In the genomic region with DNA sequence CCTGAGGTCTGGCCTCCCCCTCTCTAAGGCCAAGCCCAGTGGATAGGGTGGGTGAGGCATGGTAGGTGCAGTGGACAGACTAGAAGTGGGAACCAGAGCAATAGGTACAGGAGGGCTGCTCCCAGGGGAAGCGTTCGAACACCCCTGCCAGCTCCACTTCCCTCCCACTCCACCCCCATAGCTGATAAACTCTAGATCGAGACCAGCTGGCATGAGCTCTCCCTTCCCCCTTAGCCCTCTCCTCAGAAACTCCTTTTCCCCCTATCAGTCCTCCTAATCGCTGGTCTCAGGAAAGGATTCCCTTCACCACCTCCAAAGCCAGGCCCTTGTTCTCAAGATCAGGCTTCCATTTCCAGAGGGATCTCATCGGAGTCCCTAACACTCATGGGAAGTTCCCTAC, we compare ENCODE assay signal across 33 cellular contexts. TPM values are rescaled to one million over a fixed set of nuclear protein-coding genes. Genes with fewer than 3 reads are reported as not detected.
"Had no signal": no experiment of that assay in that cellular context is flagged by ENCODE, and none has a peak within 500 bp of the region (broad histone marks: within the 10 kb centered on the region; RNA-seq: fewer than 3 reads in every experiment).

No MANE protein-coding gene starts in this region.

- H3K4me3 ChIP-seq: colonic mucosa, esophagus squamous epithelium, heart right ventricle, lung, ovary, smooth muscle cell, thoracic aorta, transverse colon, vagina had no signal

- DNase-seq: colonic mucosa; effector CD8-positive, alpha-beta T cell; erythroblast; esophagus squamous epithelium; foreskin melanocyte; glutamatergic neuron; heart right ventricle; hippocampal formation; immature natural killer cell; islet precursor cell; natural killer cell; nucleus accumbens; stimulated activated CD4-positive, alpha-beta T cell treated with anti-CD3 and anti-CD28 coated beads, Interleukin-2, amount 100 ng/mL, for 24 hours; stimulated activated CD4-positive, alpha-beta T cell treated with anti-CD3 and anti-CD28 coated beads, Interleukin-4, amount 100 ng/mL, for 4 hours; stimulated activated naive B cell treated with anti-CD40 and anti-IgM and Interleukin-4, amounts not matched to agents 10 μg/mL and 1 μg/mL and 100 μg/mL, for 72 hours; transverse colon had no signal

- FAIRE-seq: endothelial cell of umbilical vein had no signal

- H3K27ac Mint-ChIP-seq: dendritic cell treated with granulocyte-macrophage colony-stimulating factor and Interleukin-4, amounts not matched to agents 40 ng/mL and 50 ng/mL, for 4 days; memory B cell; natural killer cell; progenitor cell of endocrine pancreas; stimulated activated naive B cell treated with anti-CD40 and anti-IgM and Interleukin-4, amounts not matched to agents 10 μg/mL and 1 μg/mL and 100 μg/mL, for 72 hours; stimulated activated naive CD8-positive, alpha-beta T cell treated with anti-CD3 and anti-CD28 coated beads, Interleukin-15, Interleukin-2, amounts not matched to agents 100 ng/mL and 50 ng/mL, for 24 hours had no signal

- H3K4me3 Mint-ChIP-seq: central memory CD8-positive, alpha-beta T cell; dendritic cell treated with granulocyte-macrophage colony-stimulating factor and Interleukin-4, amounts not matched to agents 40 ng/mL and 50 ng/mL, for 4 days; immature natural killer cell; memory B cell; natural killer cell; neural crest cell; stimulated activated naive B cell treated with anti-CD40 and anti-IgM and Interleukin-4, amounts not matched to agents 10 μg/mL and 1 μg/mL and 100 μg/mL, for 72 hours; stimulated activated naive CD8-positive, alpha-beta T cell treated with anti-CD3 and anti-CD28 coated beads, Interleukin-15, Interleukin-2, amounts not matched to agents 100 ng/mL and 50 ng/mL, for 24 hours had no signal

- H3K9me3 Mint-ChIP-seq: central memory CD8-positive, alpha-beta T cell; dendritic cell treated with granulocyte-macrophage colony-stimulating factor and Interleukin-4, amounts not matched to agents 40 ng/mL and 50 ng/mL, for 4 days; immature natural killer cell; memory B cell; natural killer cell; neural crest cell; stimulated activated naive B cell treated with anti-CD40 and anti-IgM and Interleukin-4, amounts not matched to agents 10 μg/mL and 1 μg/mL and 100 μg/mL, for 72 hours; stimulated activated naive CD8-positive, alpha-beta T cell treated with anti-CD3 and anti-CD28 coated beads, Interleukin-15, Interleukin-2, amounts not matched to agents 100 ng/mL and 50 ng/mL, for 24 hours had no signal

- H3K36me3 Mint-ChIP-seq: memory B cell, natural killer cell had no signal

- H3K27me3 ChIP-seq: colonic mucosa, ovary, vagina had no signal

- H3K4me2 ChIP-seq: smooth muscle cell had no signal

- H3K27ac ChIP-seq: colonic mucosa, heart right ventricle, ovary, thoracic aorta, transverse colon, vagina had no signal

- H3K36me3 ChIP-seq: colonic mucosa, esophagus squamous epithelium, ovary, thoracic aorta, transverse colon, vagina had no signal

- H3K9me3 ChIP-seq: colonic mucosa, esophagus squamous epithelium, heart right ventricle, ovary, thoracic aorta, transverse colon, vagina had no signal

- H3K27me3 Mint-ChIP-seq: stimulated activated naive CD8-positive, alpha-beta T cell treated with anti-CD3 and anti-CD28 coated beads, Interleukin-15, Interleukin-2, amounts not matched to agents 100 ng/mL and 50 ng/mL, for 24 hours had no signal

- ATAC-seq: left lobe of liver; natural killer cell; sciatic nerve; stimulated activated naive B cell treated with anti-CD40 and anti-IgM and Interleukin-4, amounts not matched to agents 10 μg/mL and 1 μg/mL and 100 μg/mL, for 72 hours had no signal

- H3K4me1 ChIP-seq: colonic mucosa, vagina had no signal

- H3K4me1 Mint-ChIP-seq: memory B cell, neural crest cell had no signal

RNA-seq across cellular contexts. Expression of a gene that starts 6.0 kb away (rescaled TPM):
- total RNA-seq: chondrocyte, endothelial cell of umbilical vein, heart right ventricle, left lobe of liver, lung, mononuclear cell, natural killer cell, neural crest cell, ovary, progenitor cell of endocrine pancreas, sciatic nerve, thoracic aorta had no signal
- polyA plus RNA-seq: endothelial cell of umbilical vein, immature natural killer cell, liver, lung, ovary, smooth muscle cell had no signal
